33 cellular contexts compared by ENCODE assay signal in genomic region chr1:243227596-243227995, GRCh38.
"Had no signal": no experiment of that assay in that cellular context is flagged by ENCODE, and none has a peak within 500 bp of the region (broad histone marks: within the 10 kb centered on the region; RNA-seq: fewer than 3 reads in every experiment).

No MANE protein-coding gene starts in this region.

- H3K27ac ChIP-seq: adrenal gland, ascending aorta, body of pancreas, brain microvascular endothelial cell, breast epithelium, cardiac muscle cell had no signal

- H3K36me3 ChIP-seq: adrenal gland, breast epithelium had no signal

- FAIRE-seq: astrocyte, bronchial epithelial cell had no signal

- H3K4me1 ChIP-seq: adrenal gland, ascending aorta, body of pancreas, breast epithelium had no signal

- H3K4me3 ChIP-seq: adrenal gland, ascending aorta, body of pancreas, breast epithelium, cardiac muscle cell had no signal

- H3K27me3 ChIP-seq: adrenal gland, ascending aorta, body of pancreas, brain microvascular endothelial cell, breast epithelium, cardiac muscle cell had no signal

- ATAC-seq: activated naive CD4-positive, alpha-beta T cell treated with anti-CD3 and anti-CD28 coated beads, Interleukin-2, amount 50 U/mL, for 72 hours; activated naive CD8-positive, alpha-beta T cell treated with anti-CD3 and anti-CD28 coated beads, Interleukin-2, amount 50 U/mL, for 24 hours; activated T-cell treated with anti-CD3 and anti-CD28 coated beads, Interleukin-2, amount 50 U/mL, for 4 hours; activated T-cell treated with anti-CD3 and anti-CD28 coated beads, Interleukin-2, amount 50 U/mL, for 72 hours; activated T-helper 17 cell treated with anti-CD3 and anti-CD28 coated beads, Interleukin-2, amount 50 U/mL, for 72 hours; body of pancreas had no signal

- DNase-seq: activated effector memory CD4-positive, alpha-beta T cell treated with anti-CD3 and anti-CD28 coated beads, Interleukin-2, amount 50 U/mL, for 16 hours; activated effector memory CD4-positive, alpha-beta T cell treated with Interleukin-2 at 50 U/mL for 16 hours; activated gamma-delta T cell; activated gamma-delta T cell treated with Interleukin-2 at 50 U/mL for 16 hours; activated naive CD4-positive, alpha-beta T cell; activated naive CD4-positive, alpha-beta T cell treated with anti-CD3 and anti-CD28 coated beads for 36 hours; activated naive CD4-positive, alpha-beta T cell treated with anti-CD3 and anti-CD28 coated beads, Interleukin-2, amount 10 ng/mL, durations not matched to agents 7 days and 5 days; activated naive CD4-positive, alpha-beta T cell treated with anti-CD3 and anti-CD28 coated beads, Interleukin-2, amount 50 U/mL, for 16 hours; activated naive CD4-positive, alpha-beta T cell treated with Interleukin-2 at 50 U/mL for 16 hours; activated naive CD8-positive, alpha-beta T cell treated with anti-CD3 and anti-CD28 coated beads for 36 hours; activated naive CD8-positive, alpha-beta T cell treated with anti-CD3 and anti-CD28 coated beads, Interleukin-2, amount 10 ng/mL, durations not matched to agents 7 days and 5 days; activated naive CD8-positive, alpha-beta T cell treated with anti-CD3 and anti-CD28 coated beads, Interleukin-2, amount 50 U/mL, for 24 hours; activated T-cell treated with anti-CD3 and anti-CD28 coated beads, Interleukin-2, amount 50 U/mL, for 24 hours; activated T-cell treated with anti-CD3 and anti-CD28 coated beads, Interleukin-2, amount 50 U/mL, for 4 hours; activated T-cell treated with anti-CD3 and anti-CD28 coated beads, Interleukin-2, amount 50 U/mL, for 48 hours; activated T-cell treated with anti-CD3 and anti-CD28 coated beads, Interleukin-2, amount 50 U/mL, for 72 hours; adrenal gland; amniotic stem cell; amygdala; anterior cingulate cortex; aorta; body of pancreas; brain microvascular endothelial cell; caudate nucleus; central memory CD4-positive, alpha-beta T cell; cerebellar nuclear complex had no signal
